In the genomic region with DNA sequence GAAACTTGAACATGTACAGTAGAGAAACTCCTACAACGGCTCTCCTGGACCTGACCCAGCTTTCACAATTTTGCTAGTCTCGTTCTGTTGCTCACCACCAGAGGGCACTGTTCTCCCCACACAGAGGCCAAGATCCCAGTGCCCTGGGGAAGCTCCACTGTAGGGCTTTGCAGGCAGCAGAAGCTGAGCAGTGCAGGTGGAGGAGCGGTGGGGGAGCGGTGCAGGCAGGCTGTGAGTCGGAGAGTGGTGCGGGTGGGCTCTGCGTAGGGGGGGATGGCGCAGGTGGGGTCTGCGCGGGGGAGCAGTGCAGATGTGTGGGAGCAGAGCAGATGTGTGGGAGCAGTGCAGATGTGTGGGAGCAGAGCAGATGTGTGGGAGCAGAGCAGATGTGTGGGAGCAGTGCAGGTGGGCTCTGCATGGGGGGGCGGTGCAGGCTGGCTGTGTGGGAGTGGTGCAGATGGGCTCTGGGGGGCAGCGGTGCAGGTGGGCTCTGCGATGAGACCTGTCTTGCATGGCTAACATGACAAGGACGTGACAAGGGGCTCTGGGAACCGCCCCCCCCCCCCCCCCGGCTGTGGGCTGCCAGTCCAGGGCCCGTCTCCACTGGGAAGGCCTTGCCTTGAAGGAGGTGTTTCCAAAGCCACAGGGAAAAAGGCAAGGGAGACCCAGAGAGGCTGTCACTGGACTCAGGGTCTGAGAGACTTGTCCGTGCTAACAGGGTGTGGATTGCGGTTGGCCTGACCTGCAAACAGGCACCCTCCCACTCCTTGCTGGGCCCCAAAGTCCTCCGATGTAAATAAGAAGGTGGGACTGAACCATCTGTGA, we compare ENCODE assay signal across 1 cellular context.
TF ChIP-seq lines count a peak whose summit lies in the region.

No MANE protein-coding gene starts in this region.

TF ChIP-seq in HCT116, 20 proteins besides CTCF, POLR2A, EP300 and RAD21:
- TF ChIP-seq SP1 (IDR thresholded peaks at IDR 0.05; ENCODE audit: low read depth) (no peak), CBX3 (IDR thresholded peaks at IDR 0.05; ENCODE audit: low read depth) (peak; percentile 12; the same call in 1 of the 2 replicates)
